ENCODE assay signal across 17 cellular contexts in the genomic region with DNA sequence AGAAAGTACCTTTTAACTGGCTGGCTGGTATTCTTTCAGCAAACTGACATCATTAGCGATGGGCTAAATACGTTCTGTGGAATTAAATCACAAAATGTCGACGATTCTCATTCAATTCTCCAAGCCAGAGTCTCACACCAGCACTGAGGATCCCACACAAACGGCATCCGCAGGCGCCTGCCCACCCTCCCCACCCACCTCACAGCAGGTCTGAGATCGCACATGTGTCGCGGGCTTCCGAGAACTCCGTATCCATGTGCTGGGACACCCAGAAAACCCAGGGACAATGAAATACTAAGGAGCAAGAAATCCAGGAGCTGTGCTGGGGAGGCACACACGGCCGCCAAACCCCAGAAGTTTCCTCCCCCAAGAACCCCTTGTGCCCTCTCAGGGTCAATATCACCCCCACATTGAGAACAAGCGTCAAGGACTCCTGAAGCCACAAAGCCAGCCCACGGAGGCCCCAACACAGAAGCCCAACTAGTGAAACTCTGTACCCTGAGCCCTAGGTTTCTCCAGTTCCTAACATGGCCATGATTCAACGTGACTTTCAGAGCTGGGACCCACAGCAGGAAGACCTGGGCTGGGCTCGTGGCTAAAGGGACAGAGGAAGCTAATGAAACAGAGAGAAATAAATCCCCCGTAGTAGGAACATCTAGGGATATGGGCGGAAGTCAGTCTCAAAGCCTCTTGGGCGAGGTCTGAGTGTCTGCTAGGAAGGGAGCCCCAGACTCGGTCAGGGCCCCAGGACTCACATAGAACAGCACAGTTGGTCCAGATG. TPM values are rescaled to one million over a fixed set of nuclear protein-coding genes. Genes with fewer than 3 reads are reported as not detected.
DNase-seq lines count a peak whose midpoint lies in the region; ATAC-seq, FAIRE-seq and TF ChIP-seq lines count a peak whose summit lies in the region.
"Had no signal": no experiment of that assay in that cellular context is flagged by ENCODE, and none has a peak within 500 bp of the region (broad histone marks: within the 10 kb centered on the region; RNA-seq: fewer than 3 reads in every experiment).

No MANE protein-coding gene starts in this region.

- no peak overlapping the region for H3K4me3 Mint-ChIP-seq in activated CD8-positive, alpha-beta T cell treated with anti-CD3 and anti-CD28 coated beads for 36 hours
- H3K4me3 Mint-ChIP-seq: activated naive CD4-positive, alpha-beta T cell treated with anti-CD3 and anti-CD28 coated beads, Interleukin-2, amount 10 ng/mL, durations not matched to agents 7 days and 5 days had no signal

- no peaks in the 10 kb centered on the region for H3K9me3 Mint-ChIP-seq in activated CD8-positive, alpha-beta T cell treated with anti-CD3 and anti-CD28 coated beads for 36 hours
- H3K9me3 Mint-ChIP-seq: activated naive CD4-positive, alpha-beta T cell treated with anti-CD3 and anti-CD28 coated beads, Interleukin-2, amount 10 ng/mL, durations not matched to agents 7 days and 5 days had no signal

- CTCF ChIA-PET in RWPE1 (lab: Yijun Ruan, JAX): interaction anchor here (1.0 kb wide), 1 partner anchor 98 kb away, joined by 4 read pairs; no protein-coding TSS in a partner anchor
- CTCF ChIA-PET in activated CD8-positive, alpha-beta T cell treated with anti-CD3 and anti-CD28 coated beads for 36 hours (lab: Charles Lee): no interaction called here

- intact Hi-C loops in esophagus muscularis mucosa (cut with DNase I): no loop called here
- intact Hi-C loops in posterior vena cava (cut with DNase I): loop anchor here in 1 of 2 donors (5.0 kb wide), 1 partner anchor 871 kb away; the partner anchor contains the start of gene TH
- intact Hi-C loops in activated CD8-positive, alpha-beta T cell treated with anti-CD3 and anti-CD28 coated beads for 36 hours (cut with micrococcal nuclease): no loop called here

- no peaks in the 10 kb centered on the region for H3K9me3 ChIP-seq in esophagus muscularis mucosa
- H3K9me3 ChIP-seq: ovary, uterus had no signal

- H3K27ac Mint-ChIP-seq in activated CD8-positive, alpha-beta T cell treated with anti-CD3 and anti-CD28 coated beads for 36 hours: no peak overlapping the region
- H3K27ac Mint-ChIP-seq: activated naive CD4-positive, alpha-beta T cell treated with anti-CD3 and anti-CD28 coated beads, Interleukin-2, amount 10 ng/mL, durations not matched to agents 7 days and 5 days had no signal

- ATAC-seq in activated CD8-positive, alpha-beta T cell treated with anti-CD3 and anti-CD28 coated beads for 36 hours: no peak
- no peak for ATAC-seq in GM21528 (IDR thresholded peaks at IDR 0.05; ENCODE audit: low FRiP score, unreplicated experiment)

- no peak for FAIRE-seq in D721Med (lab: Jason Lieb, UNC)
- FAIRE-seq: small intestine had no signal

- H3K4me3 ChIP-seq in esophagus muscularis mucosa: no peak overlapping the region
- H3K4me3 ChIP-seq: ovary, uterus had no signal

- H3K27ac ChIP-seq in RWPE1 (peak overlapping the region; percentile 44), esophagus muscularis mucosa (replicated peaks in 1 of 4) (peak overlapping the region; percentile 74 to 95 (median 80))
- H3K27ac ChIP-seq: KMS-11, ovary had no signal

- 89% methylated on average over 22 of the region's 22 CpGs for WGBS in esophagus muscularis mucosa

- no peak for TF ChIP-seq EP300 in esophagus muscularis mucosa (IDR thresholded peaks at IDR 0.05)

- peaks cover 3% of the 10 kb centered on the region for H3K36me3 Mint-ChIP-seq in activated CD8-positive, alpha-beta T cell treated with anti-CD3 and anti-CD28 coated beads for 36 hours (ENCODE audit: low read depth)
- H3K36me3 Mint-ChIP-seq: activated naive CD4-positive, alpha-beta T cell treated with anti-CD3 and anti-CD28 coated beads, Interleukin-2, amount 10 ng/mL, durations not matched to agents 7 days and 5 days had no signal

- peak; percentile 15 for DNase-seq in 8988T
- no peak for DNase-seq in RWPE1 (ENCODE audit: low spot score)
- DNase-seq in esophagus muscularis mucosa (ENCODE audit: extremely low spot score): no peak
- peak; percentile 56 for DNase-seq in posterior vena cava (ENCODE audit: low spot score)
- DNase-seq in activated CD8-positive, alpha-beta T cell treated with anti-CD3 and anti-CD28 coated beads for 36 hours: no peak
- DNase-seq in D721Med (ENCODE audit: insufficient read length, low spot score): no peak
- no peak for DNase-seq in epidermal melanocyte (ENCODE audit: insufficient read length, low spot score)
- DNase-seq: activated naive CD4-positive, alpha-beta T cell treated with anti-CD3 and anti-CD28 coated beads, Interleukin-2, amount 10 ng/mL, durations not matched to agents 7 days and 5 days; effector CD8-positive, alpha-beta T cell; GOT3; NCI-H1105; NCI-H2171 treated with DMSO at 0.1 percent for 48 hours; small intestine had no signal

- peaks cover 20% of the 10 kb centered on the region for H3K4me1 Mint-ChIP-seq in activated CD8-positive, alpha-beta T cell treated with anti-CD3 and anti-CD28 coated beads for 36 hours (ENCODE audit: low read depth)

- H3K4me1 ChIP-seq in esophagus muscularis mucosa: peaks cover 59 to 95% (median 88%) of the 10 kb centered on the region in 4 donors

- peaks cover 3 to 26% (median 21%) of the 10 kb centered on the region in 4 donors for H3K36me3 ChIP-seq in esophagus muscularis mucosa
- H3K36me3 ChIP-seq: ovary, uterus had no signal

- H3K27me3 ChIP-seq in esophagus muscularis mucosa: no peaks in the 10 kb centered on the region
- H3K27me3 ChIP-seq: ovary, uterus had no signal

- TF ChIP-seq POLR2A in esophagus muscularis mucosa (IDR thresholded peaks at IDR 0.05; ENCODE audit: low read depth): no peak

- TF ChIP-seq CTCF in RWPE1 (conservative IDR thresholded peaks at IDR 0.05; ENCODE audit: low read depth): no peak
- no peak for TF ChIP-seq CTCF in esophagus muscularis mucosa (IDR thresholded peaks at IDR 0.05)
- no peak for TF ChIP-seq CTCF in activated CD8-positive, alpha-beta T cell treated with anti-CD3 and anti-CD28 coated beads for 36 hours (IDR thresholded peaks at IDR 0.05)
- no peak for TF ChIP-seq CTCF in D721Med (IDR thresholded peaks at IDR 0.05; ENCODE audit: insufficient read depth, missing control alignments)

- POLR2A ChIA-PET in RWPE1 (lab: Yijun Ruan, JAX; ENCODE audit: low non-redundant PET): no interaction called here
- POLR2A ChIA-PET in activated CD8-positive, alpha-beta T cell treated with anti-CD3 and anti-CD28 coated beads for 36 hours (lab: Charles Lee): interaction anchor here (1.0 to 1.3 kb wide), 2 partner anchors 33 to 39 kb away, joined by 3 to 4 read pairs; no protein-coding TSS in a partner anchor

- H3K27me3 Mint-ChIP-seq in activated CD8-positive, alpha-beta T cell treated with anti-CD3 and anti-CD28 coated beads for 36 hours: no peaks in the 10 kb centered on the region
- H3K27me3 Mint-ChIP-seq: activated naive CD4-positive, alpha-beta T cell treated with anti-CD3 and anti-CD28 coated beads, Interleukin-2, amount 10 ng/mL, durations not matched to agents 7 days and 5 days had no signal

RNA-seq across cellular contexts. Expression of gene TOLLIP, which starts 8.0 kb away (rescaled TPM):
- total RNA-seq in esophagus muscularis mucosa (10 to 100 TPM; 33.2 to 71.6 (median 58.6) TPM), posterior vena cava (10 to 100 TPM; 44.1 to 46.4 TPM)
- 10 to 100 TPM; 32.4 to 33.1 TPM for total RNA-seq in activated CD8-positive, alpha-beta T cell treated with anti-CD3 and anti-CD28 coated beads for 36 hours

Comparison
In these comparisons a context has a peak if more than half of its experiments do, and no peak if none do; other contexts are left out.
1. DNase-seq: peak in 8988T (single experiment) and posterior vena cava (single experiment); none in RWPE1 (single experiment), esophagus muscularis mucosa (single experiment), activated CD8-positive, alpha-beta T cell treated with anti-CD3 and anti-CD28 coated beads for 36 hours (single experiment), D721Med (single experiment) and epidermal melanocyte (single experiment).